Comparison of ENCODE assay signal across 3 cellular contexts in the genomic region with DNA sequence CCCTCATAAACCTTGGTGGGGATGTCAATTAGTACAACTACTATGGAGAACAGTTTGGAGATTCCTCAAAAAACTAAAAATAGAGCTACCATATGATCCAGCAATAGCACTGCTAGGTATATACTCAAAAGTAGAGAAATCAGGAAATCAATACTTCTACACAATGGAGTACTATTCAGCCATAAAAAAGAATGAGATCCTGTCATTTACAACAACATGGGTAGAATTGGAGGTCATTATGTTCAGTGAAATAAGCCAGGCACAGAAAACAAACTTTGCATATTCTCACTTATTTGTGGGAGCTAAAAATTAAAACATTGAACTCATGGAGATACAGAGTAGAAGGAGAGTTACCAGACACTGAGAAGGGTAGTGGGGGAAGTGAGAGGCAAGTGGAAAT.
TF ChIP-seq lines count a peak whose summit lies in the region.

No MANE protein-coding gene starts in this region.

TF ChIP-seq in HEK293, 187 proteins besides CTCF, POLR2A, EP300 and RAD21:
- peak; percentile 76 for TF ChIP-seq ZNF146 (tag by site-specific recombination; IDR thresholded peaks at IDR 0.05)
- peak; percentile 91 for TF ChIP-seq ZNF133 (tag by site-specific recombination; IDR thresholded peaks at IDR 0.05)
TF ChIP-seq in HEK293: peak in this region for 2; not testable (repeated sequence) for 185.

TF ChIP-seq in GM12878, 131 proteins besides CTCF, POLR2A, EP300 and RAD21:
- 0 out of 2 replicates have a peak, but pooled peaks have one; percentile 12 for TF ChIP-seq ZNF24 (IDR thresholded peaks at IDR 0.05)

TF ChIP-seq in K562, 482 proteins besides CTCF, POLR2A, EP300 and RAD21:
- TF ChIP-seq ZNF146 (CRISPR knock-in tag; IDR thresholded peaks at IDR 0.05; ENCODE audit: unreplicated experiment) (peak; percentile 65), BCOR (IDR thresholded peaks at IDR 0.05) (0 out of 2 replicates have a peak, but pooled peaks have one; percentile 24), RBM25 (IDR thresholded peaks at IDR 0.05; ENCODE audit: low read depth, low read length, severe bottlenecking) (peak; percentile 25)
